In genomic region chr5:113070901-113071300, GRCh38 we compare ENCODE assay signal across 19 cellular contexts.
"Had no signal": no experiment of that assay in that cellular context is flagged by ENCODE, and none has a peak within 500 bp of the region (broad histone marks: within the 10 kb centered on the region; RNA-seq: fewer than 3 reads in every experiment).

No MANE protein-coding gene starts in this region.

- H3K4me1 ChIP-seq: colonic mucosa, psoas muscle, right lobe of liver, tibial artery, upper lobe of left lung, uterus had no signal

- H3K36me3 ChIP-seq: colonic mucosa, uterus had no signal

- DNase-seq: colonic mucosa; effector CD4-positive, alpha-beta T cell; heart right ventricle; hypothalamus; left colon; naive thymus-derived CD4-positive, alpha-beta T cell; nephron progenitor cell; psoas muscle; retina; right lobe of liver; stimulated activated CD4-positive, alpha-beta T cell treated with anti-CD3 and anti-CD28 coated beads, Interleukin-15, amount 100 ng/mL, for 24 hours; stimulated activated CD4-positive, alpha-beta T cell treated with anti-CD3 and anti-CD28 coated beads, Interleukin-1b, Interleukin-23, amount 100 ng/mL, for 48 hours; stimulated activated CD4-positive, alpha-beta T cell treated with anti-CD3 and anti-CD28 coated beads, Interleukin-4, amount 100 ng/mL, for 24 hours; tibial artery; upper lobe of left lung; uterus had no signal

- H3K36me3 Mint-ChIP-seq: stimulated activated memory B cell treated with anti-CD40 and anti-IgM and Interleukin-4, amounts not matched to agents 10 μg/mL and 1 μg/mL and 100 μg/mL, for 72 hours had no signal

- H3K9me3 ChIP-seq: colonic mucosa, heart right ventricle, psoas muscle, right lobe of liver, tibial artery, upper lobe of left lung, uterus had no signal

- H3K4me3 Mint-ChIP-seq: naive thymus-derived CD4-positive, alpha-beta T cell; nephron progenitor cell; stimulated activated memory B cell treated with anti-CD40 and anti-IgM and Interleukin-4, amounts not matched to agents 10 μg/mL and 1 μg/mL and 100 μg/mL, for 72 hours; stimulated activated naive CD8-positive, alpha-beta T cell treated with anti-CD3 and anti-CD28 coated beads, Interleukin-15, Interleukin-2, amounts not matched to agents 100 ng/mL and 50 ng/mL, for 24 hours had no signal

- H3K27me3 ChIP-seq: colonic mucosa, heart right ventricle, right lobe of liver, tibial artery, upper lobe of left lung, uterus had no signal

- H3K4me1 Mint-ChIP-seq: stimulated activated memory B cell treated with anti-CD40 and anti-IgM and Interleukin-4, amounts not matched to agents 10 μg/mL and 1 μg/mL and 100 μg/mL, for 72 hours had no signal

- H3K27ac ChIP-seq: colonic mucosa, heart right ventricle, psoas muscle, right lobe of liver, tibial artery, upper lobe of left lung, uterus had no signal

- ATAC-seq: esophagus mucosa; heart right ventricle; left colon; naive thymus-derived CD4-positive, alpha-beta T cell; psoas muscle; right lobe of liver; stimulated activated memory B cell treated with anti-CD40 and anti-IgM and Interleukin-4, amounts not matched to agents 10 μg/mL and 1 μg/mL and 100 μg/mL, for 72 hours had no signal

- H3K27me3 Mint-ChIP-seq: stimulated activated naive CD8-positive, alpha-beta T cell treated with anti-CD3 and anti-CD28 coated beads, Interleukin-15, Interleukin-2, amounts not matched to agents 100 ng/mL and 50 ng/mL, for 24 hours had no signal

- H3K4me3 ChIP-seq: colonic mucosa, heart right ventricle, psoas muscle, right lobe of liver, tibial artery, upper lobe of left lung, uterus had no signal

- H3K9me3 Mint-ChIP-seq: stimulated activated memory B cell treated with anti-CD40 and anti-IgM and Interleukin-4, amounts not matched to agents 10 μg/mL and 1 μg/mL and 100 μg/mL, for 72 hours had no signal

- H3K27ac Mint-ChIP-seq: nephron progenitor cell; stimulated activated memory B cell treated with anti-CD40 and anti-IgM and Interleukin-4, amounts not matched to agents 10 μg/mL and 1 μg/mL and 100 μg/mL, for 72 hours; stimulated activated naive CD8-positive, alpha-beta T cell treated with anti-CD3 and anti-CD28 coated beads, Interleukin-15, Interleukin-2, amounts not matched to agents 100 ng/mL and 50 ng/mL, for 24 hours had no signal
